8 cellular contexts compared by ENCODE assay signal in genomic region chr4:112145326-112145819, GRCh38. TPM values are rescaled to one million over a fixed set of nuclear protein-coding genes. Genes with fewer than 3 reads are reported as not detected.
DNase-seq lines count a peak whose midpoint lies in the region; ATAC-seq, FAIRE-seq and TF ChIP-seq lines count a peak whose summit lies in the region.

Gene FAM241A, plus strand, starts transcription at chr4:112145454. Its CDS starts 127 bp downstream, at chr4:112145581.

- FAIRE-seq in urothelium cell line (lab: Jason Lieb, UNC): peak; percentile 91

- H3K4me1 ChIP-seq in ES-I3 (ENCODE audit: insufficient read depth, low read length) (no peaks in the 10 kb centered on the region), KMS-11 (ENCODE audit: low read depth, poor library complexity, severe bottlenecking) (peaks cover 42% of the 10 kb centered on the region), heart left ventricle (peaks cover 5 to 65% (median 43%) of the 10 kb centered on the region in 12 donors), prostate gland (replicated peaks) (no peaks in the 10 kb centered on the region)

- H3K79me2 ChIP-seq in KMS-11 (ENCODE audit: insufficient read depth, low read depth) (peaks cover 39% of the 10 kb centered on the region; the same call in 1 of the 2 replicates), SU-DHL-6 (ENCODE audit: insufficient read depth, low read length) (no peaks in the 10 kb centered on the region)

- 0 to 1% (median 1%) methylated on average over 25 to 74 of the region's 74 CpGs for WGBS in heart left ventricle, 4 donors
- WGBS in prostate gland: under 1% methylated on average over 50 of the region's 74 CpGs

- TF ChIP-seq POLR2A in heart left ventricle (IDR thresholded peaks at IDR 0.05): peak; percentile 53 to 98
- peak; percentile 87 for TF ChIP-seq POLR2A in prostate gland (IDR thresholded peaks at IDR 0.05)

- H3K9me3 Mint-ChIP-seq in activated naive CD8-positive, alpha-beta T cell treated with anti-CD3 and anti-CD28 coated beads, Interleukin-2, amount 50 U/mL, for 24 hours: no peaks in the 10 kb centered on the region

- peak within 1 kb of the TSS; percentile 75 for H3K4me2 ChIP-seq in KMS-11
- peak within 1 kb of the TSS; percentile 79 for H3K4me2 ChIP-seq in SU-DHL-6 (ENCODE audit: low read depth, low read length, poor library complexity, severe bottlenecking)

- H4K20me1 ChIP-seq in KMS-11 (ENCODE audit: insufficient read depth) (no peaks in the 10 kb centered on the region; the same call in 1 of the 2 replicates), SU-DHL-6 (ENCODE audit: low read depth, low read length) (no peaks in the 10 kb centered on the region)

- H3K9ac ChIP-seq in ES-I3 (ENCODE audit: low read depth, low read length) (peak within 1 kb of the TSS; percentile 65), KMS-11 (peak within 1 kb of the TSS; percentile 71), SU-DHL-6 (ENCODE audit: low read length) (peak within 1 kb of the TSS; percentile 43)

- no peaks in the 10 kb centered on the region for H3K9me2 ChIP-seq in SU-DHL-6 (replicated peaks; ENCODE audit: insufficient read depth, low read length)

- peak within 1 kb of the TSS; percentile 88 for H3K4me3 Mint-ChIP-seq in activated naive CD8-positive, alpha-beta T cell treated with anti-CD3 and anti-CD28 coated beads, Interleukin-2, amount 50 U/mL, for 24 hours

- peak; percentile 92 for DNase-seq in activated naive CD8-positive, alpha-beta T cell treated with anti-CD3 and anti-CD28 coated beads, Interleukin-2, amount 50 U/mL, for 24 hours
- peak; percentile 90 to 96 (median 92) for DNase-seq in heart left ventricle
- DNase-seq in prostate gland (ENCODE audit: low spot score): peak; percentile 84
- peak; percentile 97 for DNase-seq in urothelium cell line (ENCODE audit: low spot score)

- H3K27ac ChIP-seq in KMS-11 (peak within 1 kb of the TSS; percentile 70), SU-DHL-6 (ENCODE audit: low read depth, low read length) (no peak within 1 kb of the TSS), heart left ventricle (peak within 1 kb of the TSS; percentile 79 to 96 (median 90)), prostate gland (peak within 1 kb of the TSS; percentile 82 to 91)

- H3K36me3 Mint-ChIP-seq in activated naive CD8-positive, alpha-beta T cell treated with anti-CD3 and anti-CD28 coated beads, Interleukin-2, amount 50 U/mL, for 24 hours (ENCODE audit: low read depth): peaks cover 7% of the 10 kb centered on the region

- H3K27me3 Mint-ChIP-seq in activated naive CD8-positive, alpha-beta T cell treated with anti-CD3 and anti-CD28 coated beads, Interleukin-2, amount 50 U/mL, for 24 hours: no peaks in the 10 kb centered on the region

- H3K36me3 ChIP-seq in ES-I3 (ENCODE audit: insufficient read depth, low read length) (no peaks in the 10 kb centered on the region), KMS-11 (ENCODE audit: insufficient read depth) (no peaks in the 10 kb centered on the region), SU-DHL-6 (ENCODE audit: low read length) (no peaks in the 10 kb centered on the region), heart left ventricle (no peaks in the 10 kb centered on the region), prostate gland (no peaks in the 10 kb centered on the region)

- peak; percentile 84 for ATAC-seq in GM21786 (IDR thresholded peaks at IDR 0.05; ENCODE audit: unreplicated experiment)
- peak; percentile 93 for ATAC-seq in activated naive CD8-positive, alpha-beta T cell treated with anti-CD3 and anti-CD28 coated beads, Interleukin-2, amount 50 U/mL, for 24 hours
- peak; percentile 98 to 99 (median 98) for ATAC-seq in heart left ventricle

- no peak within 1 kb of the TSS for H3K4me3 ChIP-seq in KMS-11 (IDR thresholded peaks at IDR 0.05; ENCODE audit: insufficient read depth, low read depth, low read length)
- peak within 1 kb of the TSS; percentile 55 for H3K4me3 ChIP-seq in SU-DHL-6 (ENCODE audit: insufficient read depth, low read length, poor library complexity, severe bottlenecking)
- H3K4me3 ChIP-seq in heart left ventricle: peak within 1 kb of the TSS; percentile 74 to 94 (median 84)
- H3K4me3 ChIP-seq in prostate gland: peak within 1 kb of the TSS; percentile 79 to 85

- peak within 1 kb of the TSS; percentile 91 for H3K27ac Mint-ChIP-seq in activated naive CD8-positive, alpha-beta T cell treated with anti-CD3 and anti-CD28 coated beads, Interleukin-2, amount 50 U/mL, for 24 hours

- H3K27me3 ChIP-seq in KMS-11 (ENCODE audit: insufficient read depth, low read depth): no peaks in the 10 kb centered on the region
- H3K27me3 ChIP-seq in SU-DHL-6 (ENCODE audit: low read length): no peaks in the 10 kb centered on the region
- H3K27me3 ChIP-seq in heart left ventricle: no peaks in the 10 kb centered on the region
- H3K27me3 ChIP-seq in prostate gland (replicated peaks; ENCODE audit: insufficient read depth): no peaks in the 10 kb centered on the region

- H3K4me1 Mint-ChIP-seq in activated naive CD8-positive, alpha-beta T cell treated with anti-CD3 and anti-CD28 coated beads, Interleukin-2, amount 50 U/mL, for 24 hours: peaks cover 39% of the 10 kb centered on the region

- no peaks in the 10 kb centered on the region for H3K9me3 ChIP-seq in ES-I3 (ENCODE audit: control insufficient read depth, insufficient read depth, low read length)
- H3K9me3 ChIP-seq in SU-DHL-6 (ENCODE audit: insufficient read depth, low read length): no peaks in the 10 kb centered on the region
- H3K9me3 ChIP-seq in heart left ventricle: no peaks in the 10 kb centered on the region
- H3K9me3 ChIP-seq in prostate gland: no peaks in the 10 kb centered on the region

- intact Hi-C loops in heart left ventricle (cut with DNase I) (loop anchor here in 8 of 10 donors (1.0 to 5.0 kb wide), 6 partner anchors 41 to 87 kb away; partner anchors contain the start of gene AP1AR (in 8 of the 8)), prostate gland (cut with DNase I) (loop anchor here (2.0 kb wide), 1 partner anchor 87 kb away; no protein-coding TSS in a partner anchor)

- TF ChIP-seq CTCF in KMS-11 (conservative IDR thresholded peaks at IDR 0.05; ENCODE audit: low read depth, low read length): no peak
- no peak for TF ChIP-seq CTCF in SU-DHL-6 (IDR thresholded peaks at IDR 0.05; ENCODE audit: insufficient read depth, low read length, poor library complexity, severe bottlenecking)
- peak in 1 of 12 donors; percentile 4 for TF ChIP-seq CTCF in heart left ventricle (IDR thresholded peaks at IDR 0.05)
- TF ChIP-seq CTCF in prostate gland (IDR thresholded peaks at IDR 0.05): peak in 1 of 4 experiments; percentile 18

- H2AFZ ChIP-seq in KMS-11 (ENCODE audit: low read depth) (peak within 1 kb of the TSS; percentile 90), SU-DHL-6 (ENCODE audit: low read depth, low read length, severe bottlenecking) (peak within 1 kb of the TSS; percentile 88)

- H3F3A ChIP-seq in SU-DHL-6 (ENCODE audit: insufficient read depth): no peaks in the 10 kb centered on the region

RNA-seq across cellular contexts. Expression of gene FAM241A, which starts in this region (rescaled TPM):
- total RNA-seq in heart left ventricle (10 to 100 TPM in 1 of 9 donors, 1 to 10 TPM in 8; 5.4 to 10.3 (median 8.5) TPM), prostate gland (1 to 10 TPM; 3.6 to 3.7 TPM)
- polyA plus RNA-seq in heart left ventricle: 1 to 10 TPM; 5.3 to 5.8 TPM
